In the genomic region with DNA sequence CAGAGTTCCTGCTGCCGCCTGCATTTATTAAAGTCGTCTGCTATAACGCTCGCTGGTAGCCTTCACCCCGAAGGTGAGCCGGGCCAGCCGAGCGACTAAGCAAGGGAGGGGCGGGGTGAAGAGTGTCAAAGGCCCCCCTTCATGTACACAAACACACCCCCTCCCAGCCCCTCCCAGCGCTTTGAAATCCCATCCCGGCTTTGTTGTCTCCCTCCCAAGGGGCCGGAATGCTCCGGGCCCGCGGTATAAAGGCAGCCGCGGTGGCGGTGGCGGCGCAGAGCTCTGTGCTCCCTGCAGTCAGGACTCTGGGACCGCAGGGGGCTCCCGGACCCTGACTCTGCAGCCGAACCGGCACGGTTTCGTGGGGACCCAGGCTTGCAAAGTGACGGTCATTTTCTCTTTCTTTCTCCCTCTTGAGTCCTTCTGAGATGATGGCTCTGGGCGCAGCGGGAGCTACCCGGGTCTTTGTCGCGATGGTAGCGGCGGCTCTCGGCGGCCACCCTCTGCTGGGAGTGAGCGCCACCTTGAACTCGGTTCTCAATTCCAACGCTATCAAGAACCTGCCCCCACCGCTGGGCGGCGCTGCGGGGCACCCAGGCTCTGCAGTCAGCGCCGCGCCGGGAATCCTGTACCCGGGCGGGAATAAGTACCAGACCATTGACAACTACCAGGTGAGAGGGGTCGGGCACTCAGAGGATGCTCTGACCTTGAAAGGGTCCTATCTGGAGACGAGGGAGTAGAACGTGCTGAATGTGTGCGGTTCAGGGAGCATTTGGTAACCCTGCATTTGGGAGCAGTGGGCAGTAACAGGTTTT, we compare ENCODE assay signal across 8 cellular contexts. TPM values are rescaled to one million over a fixed set of nuclear protein-coding genes. Genes with fewer than 3 reads are reported as not detected.
DNase-seq lines count a peak whose midpoint lies in the region; ATAC-seq and TF ChIP-seq lines count a peak whose summit lies in the region.

A gene with protein sequence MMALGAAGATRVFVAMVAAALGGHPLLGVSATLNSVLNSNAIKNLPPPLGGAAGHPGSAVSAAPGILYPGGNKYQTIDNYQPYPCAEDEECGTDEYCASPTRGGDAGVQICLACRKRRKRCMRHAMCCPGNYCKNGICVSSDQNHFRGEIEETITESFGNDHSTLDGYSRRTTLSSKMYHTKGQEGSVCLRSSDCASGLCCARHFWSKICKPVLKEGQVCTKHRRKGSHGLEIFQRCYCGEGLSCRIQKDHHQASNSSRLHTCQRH (plus strand): TSS at position 275 of the 815 bp plus-strand sequence. CDS start 154 bp downstream, at position 429.

- H3K36me3 Mint-ChIP-seq in T-cell = no peaks in the 10 kb centered on the region
- H3K36me3 Mint-ChIP-seq in CD8-positive, alpha-beta memory T cell = no peaks in the 10 kb centered on the region

- H3K27me3 Mint-ChIP-seq in T-cell = peaks cover 55 to 58% of the 10 kb centered on the region in 2 donors
- peaks cover 7 to 42% of the 10 kb centered on the region in 2 donors for H3K27me3 Mint-ChIP-seq in CD8-positive, alpha-beta memory T cell

- H3K27ac ChIP-seq in epithelial cell of prostate (peak within 1 kb of the TSS; percentile 92), mesendoderm (ENCODE audit: low read depth, low read length) (peak within 1 kb of the TSS; percentile 79), suprapubic skin (no peak within 1 kb of the TSS)
- H3K27ac ChIP-seq in CD8-positive, alpha-beta memory T cell (ENCODE audit: low read depth, low read length) = no peak within 1 kb of the TSS

- no peaks in the 10 kb centered on the region for H3K79me1 ChIP-seq in mesendoderm (ENCODE audit: low read length)

- H3K27me3 ChIP-seq in mesendoderm (ENCODE audit: insufficient read depth, low read length, poor library complexity) (peaks cover 1% of the 10 kb centered on the region), suprapubic skin (peaks cover 32% of the 10 kb centered on the region)
- peaks cover 8% of the 10 kb centered on the region for H3K27me3 ChIP-seq in CD8-positive, alpha-beta memory T cell (ENCODE audit: insufficient read depth, low read length, poor library complexity, severe bottlenecking)

- H3K4me1 Mint-ChIP-seq in T-cell = peaks cover 14 to 22% (median 17%) of the 10 kb centered on the region in 3 donors
- peaks cover 0 to 7% (median 6%) of the 10 kb centered on the region in 3 donors for H3K4me1 Mint-ChIP-seq in CD8-positive, alpha-beta memory T cell

- peak within 1 kb of the TSS; percentile 71 for H3K9ac ChIP-seq in mesendoderm (ENCODE audit: low read length)

- peak within 1 kb of the TSS; percentile 81 for H3K4me3 ChIP-seq in mesendoderm (ENCODE audit: low read length)
- H3K4me3 ChIP-seq in suprapubic skin = peak within 1 kb of the TSS; percentile 52
- no peak within 1 kb of the TSS for H3K4me3 ChIP-seq in CD8-positive, alpha-beta memory T cell (ENCODE audit: low read length)

- DNase-seq in T-cell = peak in 3 of 34 experiments; percentile 3 to 8 (median 4)
- DNase-seq in epithelial cell of prostate (ENCODE audit: low read depth, low spot score) = peak; percentile 34
- DNase-seq in mesendoderm = peak; percentile 91
- DNase-seq in suprapubic skin (ENCODE audit: low spot score in 2 of 2) = peak; percentile 86
- DNase-seq in Kasumi-1 (lab: John Stamatoyannopoulos, UW) = no peak
- DNase-seq in CD8-positive, alpha-beta memory T cell = no peak

- no peak within 1 kb of the TSS for H2AK5ac ChIP-seq in mesendoderm (ENCODE audit: low read length)

- no peaks in the 10 kb centered on the region for H3K9me3 ChIP-seq in suprapubic skin
- no peaks in the 10 kb centered on the region for H3K9me3 ChIP-seq in CD8-positive, alpha-beta memory T cell (ENCODE audit: low read length)

- H3K79me2 ChIP-seq in mesendoderm (ENCODE audit: control insufficient read depth, insufficient read depth, low read length) = peaks cover 7% of the 10 kb centered on the region

- H3K36me3 ChIP-seq in mesendoderm (ENCODE audit: control insufficient read depth, insufficient read depth, low read length) (no peaks in the 10 kb centered on the region), suprapubic skin (no peaks in the 10 kb centered on the region)
- H3K36me3 ChIP-seq in CD8-positive, alpha-beta memory T cell (ENCODE audit: insufficient read depth, low read length) = no peaks in the 10 kb centered on the region

- no peak within 1 kb of the TSS for H3K27ac Mint-ChIP-seq in T-cell
- H3K27ac Mint-ChIP-seq in CD8-positive, alpha-beta memory T cell = peak within 1 kb of the TSS in 1 of 8 donors; percentile 34

- peak in 1 of 2 donors; percentile 77 for TF ChIP-seq POLR2A in suprapubic skin (IDR thresholded peaks at IDR 0.05)

- ATAC-seq in HG03175 (IDR thresholded peaks at IDR 0.05; ENCODE audit: unreplicated experiment) (peak; percentile 66), T-cell (replicated peaks in 1 of 4) (peak in 2 of 4 experiments; percentile 20 to 32)

- TF ChIP-seq CTCF in GM12872 (IDR thresholded peaks at IDR 0.05; ENCODE audit: insufficient read depth, low read depth, low read length) (peak; percentile 71), suprapubic skin (IDR thresholded peaks at IDR 0.05) (peak in 1 of 2 donors; percentile 61)

- no peaks in the 10 kb centered on the region for H3K4me1 ChIP-seq in mesendoderm (ENCODE audit: control insufficient read depth, low read depth, low read length)
- H3K4me1 ChIP-seq in suprapubic skin = peaks cover 19% of the 10 kb centered on the region
- H3K4me1 ChIP-seq in CD8-positive, alpha-beta memory T cell (ENCODE audit: insufficient read depth, low read length) = no peaks in the 10 kb centered on the region

- CTCF ChIA-PET in T-cell (lab: Charles Lee) = interaction anchor here in 1 of 2 donors (0.6 kb wide), 1 partner anchor 1277 kb away, joined by 3 read pairs; no protein-coding TSS in a partner anchor
- CTCF ChIA-PET in CD8-positive, alpha-beta memory T cell (lab: Charles Lee) = interaction anchor here (0.8 kb wide), 1 partner anchor 1349 kb away, joined by 3 read pairs; no protein-coding TSS in a partner anchor

- H3K9me3 Mint-ChIP-seq in T-cell = peaks cover 0 to 2% (median 0%) of the 10 kb centered on the region in 3 donors
- H3K9me3 Mint-ChIP-seq in CD8-positive, alpha-beta memory T cell = peaks cover 4 to 14% (median 5%) of the 10 kb centered on the region in 5 donors

- H3K56ac ChIP-seq in mesendoderm (ENCODE audit: low read length) = peak within 1 kb of the TSS; percentile 88

- no peak within 1 kb of the TSS for H4K5ac ChIP-seq in mesendoderm (ENCODE audit: low read length)

- WGBS in mesendoderm (ENCODE audit: extremely low coverage, insufficient coverage, low lambda C conversion rate) = no CpG with 5 or more reads among the region's 53 CpGs
- WGBS in suprapubic skin = 3% methylated on average over 13 of the region's 53 CpGs

- H2BK5ac ChIP-seq in mesendoderm (ENCODE audit: low read length) = peak within 1 kb of the TSS; percentile 40

- peak within 1 kb of the TSS in 2 of 3 donors; percentile 36 to 52 for H3K4me3 Mint-ChIP-seq in T-cell
- peak within 1 kb of the TSS in 1 of 7 donors; percentile 6 for H3K4me3 Mint-ChIP-seq in CD8-positive, alpha-beta memory T cell

- no peak within 1 kb of the TSS for H4K8ac ChIP-seq in mesendoderm (ENCODE audit: low read depth, low read length)

- H3K23ac ChIP-seq in mesendoderm (ENCODE audit: low read length) = no peak within 1 kb of the TSS

- POLR2A ChIA-PET in T-cell (lab: Charles Lee) = no interaction called here
- POLR2A ChIA-PET in CD8-positive, alpha-beta memory T cell (lab: Charles Lee) = no interaction called here

- peak within 1 kb of the TSS; percentile 97 for H3K4me2 ChIP-seq in mesendoderm (ENCODE audit: low read length)

- H2BK120ac ChIP-seq in mesendoderm (ENCODE audit: low read depth, low read length) = no peak within 1 kb of the TSS

- no peak within 1 kb of the TSS for H2BK15ac ChIP-seq in mesendoderm (replicated peaks; ENCODE audit: low read depth)

- no peak within 1 kb of the TSS for H3K4ac ChIP-seq in mesendoderm (ENCODE audit: low read depth, low read length)

- H3K18ac ChIP-seq in mesendoderm (ENCODE audit: low read length) = peak within 1 kb of the TSS; percentile 63

- no peak for TF ChIP-seq EP300 in suprapubic skin (IDR thresholded peaks at IDR 0.05)

RNA-seq across cellular contexts. Expression of the gene that starts here (rescaled TPM):
- total RNA-seq in T-cell (1 to 10 TPM in 1 of 5 donors, under 1 TPM in 2, not detected in 2; 0.59 to 2.4 (median 0.76) TPM), suprapubic skin (10 to 100 TPM; 12.7 to 18.5 (median 15.8) TPM)
- polyA plus RNA-seq in mesendoderm (2013, experiment 1 of 2) = 23.1 TPM
- polyA plus RNA-seq in mesendoderm (2013, experiment 2 of 2) = 19.6 TPM
- not detected for total RNA-seq in CD8-positive, alpha-beta memory T cell
- not detected for polyA plus RNA-seq in CD8-positive, alpha-beta memory T cell

Comparison
In these comparisons a context has a peak if more than half of its experiments do, and no peak if none do; other contexts are left out.
1. DNase-seq: peak in epithelial cell of prostate (single experiment), mesendoderm (single experiment) and suprapubic skin (2 of 2); none in Kasumi-1 (0 of 2) and CD8-positive, alpha-beta memory T cell (0 of 5).
2. H3K27ac ChIP-seq: peak in epithelial cell of prostate (single experiment) and mesendoderm (single experiment); none in suprapubic skin (single experiment) and CD8-positive, alpha-beta memory T cell (single experiment).